Comparison of ENCODE assay signal across 18 cellular contexts in genomic region chrX:23745786-23746185, GRCh38. TPM values are rescaled to one million over a fixed set of nuclear protein-coding genes. Genes with fewer than 3 reads are reported as not detected.
A peak's percentile ranks its signal among the peaks of the same experiment; 100 is the strongest.
DNase-seq lines count a peak whose midpoint lies in the region; ATAC-seq lines count a peak whose summit lies in the region.
"Had no signal": no experiment of that assay in that cellular context is flagged by ENCODE, and none has a peak within 500 bp of the region (broad histone marks: within the 10 kb centered on the region; RNA-seq: fewer than 3 reads in every experiment).

No MANE protein-coding gene starts in this region.

- H3K36me3 Mint-ChIP-seq in stimulated activated naive CD8-positive, alpha-beta T cell treated with anti-CD3 and anti-CD28 coated beads, Interleukin-15, Interleukin-2, amounts not matched to agents 100 ng/mL and 50 ng/mL, for 24 hours (ENCODE audit: low read depth) = no peaks in the 10 kb centered on the region
- H3K36me3 Mint-ChIP-seq in T-helper 17 cell (ENCODE audit: low read depth) = no peaks in the 10 kb centered on the region
- H3K36me3 Mint-ChIP-seq in effector memory CD8-positive, alpha-beta T cell (ENCODE audit: insufficient read depth) = peaks cover 5% of the 10 kb centered on the region
- H3K36me3 Mint-ChIP-seq: mesothelial cell of epicardium had no signal

- H3K27me3 Mint-ChIP-seq in stimulated activated naive CD8-positive, alpha-beta T cell treated with anti-CD3 and anti-CD28 coated beads, Interleukin-15, Interleukin-2, amounts not matched to agents 100 ng/mL and 50 ng/mL, for 24 hours = no peaks in the 10 kb centered on the region
- H3K27me3 Mint-ChIP-seq in T-helper 17 cell = no peaks in the 10 kb centered on the region
- no peaks in the 10 kb centered on the region for H3K27me3 Mint-ChIP-seq in effector memory CD8-positive, alpha-beta T cell
- H3K27me3 Mint-ChIP-seq: stimulated activated memory B cell treated with anti-CD40 and anti-IgM and Interleukin-4, amounts not matched to agents 10 μg/mL and 1 μg/mL and 100 μg/mL, for 72 hours had no signal

- H3K27ac Mint-ChIP-seq in stimulated activated naive CD8-positive, alpha-beta T cell treated with anti-CD3 and anti-CD28 coated beads, Interleukin-15, Interleukin-2, amounts not matched to agents 100 ng/mL and 50 ng/mL, for 24 hours = peak overlapping the region; percentile 52
- H3K27ac Mint-ChIP-seq in T-helper 17 cell = peak overlapping the region; percentile 75
- H3K27ac Mint-ChIP-seq in effector memory CD8-positive, alpha-beta T cell = peak overlapping the region; percentile 60 to 86
- H3K27ac Mint-ChIP-seq: mesothelial cell of epicardium; stimulated activated memory B cell treated with anti-CD40 and anti-IgM and Interleukin-4, amounts not matched to agents 10 μg/mL and 1 μg/mL and 100 μg/mL, for 72 hours had no signal

- peaks cover 21% of the 10 kb centered on the region for H3K4me1 Mint-ChIP-seq in stimulated activated naive CD8-positive, alpha-beta T cell treated with anti-CD3 and anti-CD28 coated beads, Interleukin-15, Interleukin-2, amounts not matched to agents 100 ng/mL and 50 ng/mL, for 24 hours (ENCODE audit: low read depth)
- peaks cover 18% of the 10 kb centered on the region for H3K4me1 Mint-ChIP-seq in T-helper 17 cell
- H3K4me1 Mint-ChIP-seq in effector memory CD8-positive, alpha-beta T cell (ENCODE audit: low read depth in 2 of 2) = peaks cover 16 to 28% of the 10 kb centered on the region in 2 donors

- H3K9me3 ChIP-seq in T-helper 17 cell (ENCODE audit: control insufficient read depth, low read length, poor library complexity, severe bottlenecking) = no peaks in the 10 kb centered on the region
- H3K9me3 ChIP-seq: ascending aorta, Caco-2, thoracic aorta had no signal

- no peaks in the 10 kb centered on the region for H3K9me3 Mint-ChIP-seq in stimulated activated naive CD8-positive, alpha-beta T cell treated with anti-CD3 and anti-CD28 coated beads, Interleukin-15, Interleukin-2, amounts not matched to agents 100 ng/mL and 50 ng/mL, for 24 hours
- no peaks in the 10 kb centered on the region for H3K9me3 Mint-ChIP-seq in effector memory CD8-positive, alpha-beta T cell
- H3K9me3 Mint-ChIP-seq: mesothelial cell of epicardium; neural crest cell; stimulated activated memory B cell treated with anti-CD40 and anti-IgM and Interleukin-4, amounts not matched to agents 10 μg/mL and 1 μg/mL and 100 μg/mL, for 72 hours had no signal

- no peak for ATAC-seq in stimulated activated naive CD8-positive, alpha-beta T cell treated with anti-CD3 and anti-CD28 coated beads, Interleukin-15, Interleukin-2, amounts not matched to agents 100 U/mL and 50 U/mL, for 24 hours
- ATAC-seq in T-helper 17 cell (peak; percentile 64), left cardiac atrium (no peak)
- peak; percentile 50 for ATAC-seq in effector memory CD8-positive, alpha-beta T cell (replicated peaks)
- ATAC-seq: left lobe of liver; stimulated activated memory B cell treated with anti-CD40 and anti-IgM and Interleukin-4, amounts not matched to agents 10 μg/mL and 1 μg/mL and 100 μg/mL, for 72 hours had no signal

- intact Hi-C loops in left cardiac atrium (cut with DNase I) = loop anchor here in 1 of 2 donors (10.0 kb wide), 1 partner anchor 159 kb away; the partner anchor contains the start of genes APOO and CXorf58

- no peak for DNase-seq in stimulated activated naive CD8-positive, alpha-beta T cell treated with anti-CD3 and anti-CD28 coated beads, Interleukin-15, Interleukin-2, amounts not matched to agents 100 U/mL and 50 U/mL, for 24 hours
- DNase-seq in T-helper 17 cell = no peak
- no peak for DNase-seq in effector memory CD8-positive, alpha-beta T cell
- no peak for DNase-seq in left cardiac atrium
- DNase-seq in amniotic stem cell (lab: John Stamatoyannopoulos, UW) = no peak
- DNase-seq in NCI-H510A treated with DMSO at 0.1 percent for 48 hours (lab: John Stamatoyannopoulos, UW) = no peak
- DNase-seq: Caco-2, EL, head of caudate nucleus, NCI-H146, NCI-H748 treated with DMSO at 0.1 percent for 48 hours had no signal

- H3K4me3 Mint-ChIP-seq in stimulated activated naive CD8-positive, alpha-beta T cell treated with anti-CD3 and anti-CD28 coated beads, Interleukin-15, Interleukin-2, amounts not matched to agents 100 ng/mL and 50 ng/mL, for 24 hours = no peak overlapping the region
- no peak overlapping the region for H3K4me3 Mint-ChIP-seq in T-helper 17 cell
- peak overlapping the region; percentile 36 to 72 for H3K4me3 Mint-ChIP-seq in effector memory CD8-positive, alpha-beta T cell
- H3K4me3 Mint-ChIP-seq: mesothelial cell of epicardium; neural crest cell; stimulated activated memory B cell treated with anti-CD40 and anti-IgM and Interleukin-4, amounts not matched to agents 10 μg/mL and 1 μg/mL and 100 μg/mL, for 72 hours had no signal

RNA-seq across cellular contexts. Expression of gene ACOT9, which starts 2.7 kb away (rescaled TPM):
- 10 to 100 TPM; 22.5 to 24.9 TPM for total RNA-seq in T-helper 17 cell
- 10 to 100 TPM; 42.4 to 50.6 TPM for total RNA-seq in left cardiac atrium

RNA-seq across cellular contexts. Expression of gene SAT1, which starts 37.2 kb away (rescaled TPM):
- total RNA-seq in T-helper 17 cell (100 to 1,000 TPM; 362 to 368 TPM), left cardiac atrium (100 to 1,000 TPM; 291 to 408 TPM)

Comparison
In these comparisons a context has a peak if more than half of its experiments do, and no peak if none do; other contexts are left out.
1. H3K4me3 Mint-ChIP-seq: peak in effector memory CD8-positive, alpha-beta T cell (2 of 2); none in stimulated activated naive CD8-positive, alpha-beta T cell treated with anti-CD3 and anti-CD28 coated beads, Interleukin-15, Interleukin-2, amounts not matched to agents 100 ng/mL and 50 ng/mL, for 24 hours (single experiment) and T-helper 17 cell (single experiment).
2. ATAC-seq: peak in T-helper 17 cell (single experiment) and effector memory CD8-positive, alpha-beta T cell (single experiment); none in stimulated activated naive CD8-positive, alpha-beta T cell treated with anti-CD3 and anti-CD28 coated beads, Interleukin-15, Interleukin-2, amounts not matched to agents 100 U/mL and 50 U/mL, for 24 hours (single experiment) and left cardiac atrium (0 of 2).
3. Peak in every context shown above with its lines, with median percentiles within 50 percentile points of each other: H3K27ac Mint-ChIP-seq.